8 cellular contexts compared by ENCODE assay signal in genomic region chr12:132143328-132144071, GRCh38. TPM values are rescaled to one million over a fixed set of nuclear protein-coding genes. Genes with fewer than 3 reads are reported as not detected.
DNase-seq lines count a peak whose midpoint lies in the region; ATAC-seq and TF ChIP-seq lines count a peak whose summit lies in the region.

No MANE protein-coding gene starts in this region.

- TF ChIP-seq CTCF in endothelial cell (IDR thresholded peaks at IDR 0.05; ENCODE audit: unreplicated experiment) (no peak), neural crest cell (conservative IDR thresholded peaks at IDR 0.05) (no peak)

- no peaks in the 10 kb centered on the region for H3K9me3 ChIP-seq in T-helper 17 cell (ENCODE audit: control insufficient read depth, low read length, poor library complexity, severe bottlenecking)

- peak overlapping the region; percentile 75 for H3K4me3 Mint-ChIP-seq in T-helper 17 cell
- peak overlapping the region; percentile 90 for H3K4me3 Mint-ChIP-seq in endothelial cell (ENCODE audit: unreplicated experiment)
- H3K4me3 Mint-ChIP-seq in neural crest cell, result peak overlapping the region; percentile 79

- H3K4me1 Mint-ChIP-seq in T-helper 17 cell (peaks cover 24% of the 10 kb centered on the region), endothelial cell (ENCODE audit: unreplicated experiment) (peaks cover 12% of the 10 kb centered on the region), neural crest cell (peaks cover 18% of the 10 kb centered on the region)

- DNase-seq in activated T-cell treated with anti-CD3 and anti-CD28 coated beads for 48 hours (ENCODE audit: low read depth) (peak; percentile 21), T-helper 17 cell (no peak), endothelial cell (ENCODE audit: low spot score) (no peak), neural crest cell (ENCODE audit: low read depth, low spot score) (no peak), NCI-H1105 (lab: John Stamatoyannopoulos, UW) (no peak), HCEC 1CT (no peak)
- DNase-seq in activated T-cell treated with anti-CD3 and anti-CD28 coated beads, Interleukin-2, amount 50 U/mL, for 48 hours, result no peak

- H3K9me3 Mint-ChIP-seq in endothelial cell (ENCODE audit: unreplicated experiment), result no peaks in the 10 kb centered on the region
- H3K9me3 Mint-ChIP-seq in neural crest cell, result no peaks in the 10 kb centered on the region

- H3K27me3 Mint-ChIP-seq in T-helper 17 cell (no peaks in the 10 kb centered on the region), endothelial cell (ENCODE audit: unreplicated experiment) (peaks cover 23% of the 10 kb centered on the region), neural crest cell (ENCODE audit: low read depth) (peaks cover 4% of the 10 kb centered on the region)

- H3K36me3 Mint-ChIP-seq in T-helper 17 cell (ENCODE audit: low read depth), result peaks cover 3% of the 10 kb centered on the region
- peaks cover 25% of the 10 kb centered on the region for H3K36me3 Mint-ChIP-seq in endothelial cell (ENCODE audit: low read depth, unreplicated experiment)
- peaks cover 7% of the 10 kb centered on the region for H3K36me3 Mint-ChIP-seq in neural crest cell (ENCODE audit: low read depth)

- H3K27ac Mint-ChIP-seq in T-helper 17 cell (peak overlapping the region; percentile 94), endothelial cell (ENCODE audit: unreplicated experiment) (peak overlapping the region; percentile 68), neural crest cell (ENCODE audit: unreplicated experiment) (no peak overlapping the region)

- ATAC-seq in HG02884 (IDR thresholded peaks at IDR 0.05; ENCODE audit: unreplicated experiment), result peak; percentile 22
- ATAC-seq in T-helper 17 cell, result peak; percentile 58

RNA-seq across cellular contexts. Expression of gene DDX51, which starts 0.6 kb away (rescaled TPM):
- total RNA-seq in T-helper 17 cell (10 to 100 TPM; 38.2 to 40.9 TPM), endothelial cell (ENCODE audit: unreplicated experiment) (16.1 TPM), neural crest cell (27.7 and 33.3 TPM in 2 replicates)

RNA-seq across cellular contexts. Expression of gene NOC4L, which starts 0.8 kb away (rescaled TPM):
- total RNA-seq in T-helper 17 cell, result 10 to 100 TPM; 20.7 to 21.6 TPM
- 18.2 TPM for total RNA-seq in endothelial cell (ENCODE audit: unreplicated experiment)
- 36.4 and 40.4 TPM in 2 replicates for total RNA-seq in neural crest cell
